Comparison of ENCODE assay signal across 1 cellular context in the genomic region with DNA sequence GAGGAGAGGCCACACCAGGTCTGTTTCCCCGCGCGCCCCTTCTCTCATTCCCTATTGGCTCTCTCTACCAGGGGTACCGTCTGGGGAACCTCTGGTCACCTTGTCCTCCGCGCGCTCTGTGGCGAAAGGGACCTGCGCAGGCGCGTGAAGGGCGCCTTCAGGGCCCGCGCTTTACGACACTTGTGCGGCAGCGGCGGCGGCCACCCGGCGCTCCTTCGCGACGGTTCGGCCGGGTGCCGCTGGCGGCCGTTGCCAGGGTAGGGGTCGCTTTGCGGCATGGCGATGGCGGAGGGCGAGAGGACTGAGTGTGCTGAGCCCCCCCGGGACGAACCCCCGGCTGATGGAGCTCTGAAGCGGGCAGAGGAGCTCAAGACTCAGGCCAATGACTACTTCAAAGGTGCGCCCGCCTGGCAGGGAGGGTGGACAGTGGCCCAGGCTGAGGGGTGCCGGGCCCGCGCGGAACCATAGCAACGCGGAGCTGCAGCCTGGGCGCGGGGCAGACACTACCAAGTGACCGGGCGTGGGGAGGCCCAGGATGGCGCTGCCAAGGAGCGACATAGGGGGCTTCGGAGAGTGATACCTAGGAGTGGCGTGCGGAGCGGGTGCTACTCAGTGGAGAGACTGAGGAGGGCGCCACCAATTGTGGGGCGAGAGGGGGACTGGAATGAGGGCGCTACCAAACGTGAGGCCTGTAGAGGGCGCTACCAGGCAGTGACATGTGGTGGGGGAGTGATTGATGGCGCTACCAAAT.
TF ChIP-seq lines count a peak whose summit lies in the region.

A gene with protein sequence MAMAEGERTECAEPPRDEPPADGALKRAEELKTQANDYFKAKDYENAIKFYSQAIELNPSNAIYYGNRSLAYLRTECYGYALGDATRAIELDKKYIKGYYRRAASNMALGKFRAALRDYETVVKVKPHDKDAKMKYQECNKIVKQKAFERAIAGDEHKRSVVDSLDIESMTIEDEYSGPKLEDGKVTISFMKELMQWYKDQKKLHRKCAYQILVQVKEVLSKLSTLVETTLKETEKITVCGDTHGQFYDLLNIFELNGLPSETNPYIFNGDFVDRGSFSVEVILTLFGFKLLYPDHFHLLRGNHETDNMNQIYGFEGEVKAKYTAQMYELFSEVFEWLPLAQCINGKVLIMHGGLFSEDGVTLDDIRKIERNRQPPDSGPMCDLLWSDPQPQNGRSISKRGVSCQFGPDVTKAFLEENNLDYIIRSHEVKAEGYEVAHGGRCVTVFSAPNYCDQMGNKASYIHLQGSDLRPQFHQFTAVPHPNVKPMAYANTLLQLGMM (plus strand): TSS at position 267 of the 751 bp plus-strand sequence. CDS start 10 bp downstream, at position 277.

TF ChIP-seq in K562, 482 proteins besides CTCF, POLR2A, EP300 and RAD21 (continued from another document and continues in another):
- TF ChIP-seq, protein P1, sequence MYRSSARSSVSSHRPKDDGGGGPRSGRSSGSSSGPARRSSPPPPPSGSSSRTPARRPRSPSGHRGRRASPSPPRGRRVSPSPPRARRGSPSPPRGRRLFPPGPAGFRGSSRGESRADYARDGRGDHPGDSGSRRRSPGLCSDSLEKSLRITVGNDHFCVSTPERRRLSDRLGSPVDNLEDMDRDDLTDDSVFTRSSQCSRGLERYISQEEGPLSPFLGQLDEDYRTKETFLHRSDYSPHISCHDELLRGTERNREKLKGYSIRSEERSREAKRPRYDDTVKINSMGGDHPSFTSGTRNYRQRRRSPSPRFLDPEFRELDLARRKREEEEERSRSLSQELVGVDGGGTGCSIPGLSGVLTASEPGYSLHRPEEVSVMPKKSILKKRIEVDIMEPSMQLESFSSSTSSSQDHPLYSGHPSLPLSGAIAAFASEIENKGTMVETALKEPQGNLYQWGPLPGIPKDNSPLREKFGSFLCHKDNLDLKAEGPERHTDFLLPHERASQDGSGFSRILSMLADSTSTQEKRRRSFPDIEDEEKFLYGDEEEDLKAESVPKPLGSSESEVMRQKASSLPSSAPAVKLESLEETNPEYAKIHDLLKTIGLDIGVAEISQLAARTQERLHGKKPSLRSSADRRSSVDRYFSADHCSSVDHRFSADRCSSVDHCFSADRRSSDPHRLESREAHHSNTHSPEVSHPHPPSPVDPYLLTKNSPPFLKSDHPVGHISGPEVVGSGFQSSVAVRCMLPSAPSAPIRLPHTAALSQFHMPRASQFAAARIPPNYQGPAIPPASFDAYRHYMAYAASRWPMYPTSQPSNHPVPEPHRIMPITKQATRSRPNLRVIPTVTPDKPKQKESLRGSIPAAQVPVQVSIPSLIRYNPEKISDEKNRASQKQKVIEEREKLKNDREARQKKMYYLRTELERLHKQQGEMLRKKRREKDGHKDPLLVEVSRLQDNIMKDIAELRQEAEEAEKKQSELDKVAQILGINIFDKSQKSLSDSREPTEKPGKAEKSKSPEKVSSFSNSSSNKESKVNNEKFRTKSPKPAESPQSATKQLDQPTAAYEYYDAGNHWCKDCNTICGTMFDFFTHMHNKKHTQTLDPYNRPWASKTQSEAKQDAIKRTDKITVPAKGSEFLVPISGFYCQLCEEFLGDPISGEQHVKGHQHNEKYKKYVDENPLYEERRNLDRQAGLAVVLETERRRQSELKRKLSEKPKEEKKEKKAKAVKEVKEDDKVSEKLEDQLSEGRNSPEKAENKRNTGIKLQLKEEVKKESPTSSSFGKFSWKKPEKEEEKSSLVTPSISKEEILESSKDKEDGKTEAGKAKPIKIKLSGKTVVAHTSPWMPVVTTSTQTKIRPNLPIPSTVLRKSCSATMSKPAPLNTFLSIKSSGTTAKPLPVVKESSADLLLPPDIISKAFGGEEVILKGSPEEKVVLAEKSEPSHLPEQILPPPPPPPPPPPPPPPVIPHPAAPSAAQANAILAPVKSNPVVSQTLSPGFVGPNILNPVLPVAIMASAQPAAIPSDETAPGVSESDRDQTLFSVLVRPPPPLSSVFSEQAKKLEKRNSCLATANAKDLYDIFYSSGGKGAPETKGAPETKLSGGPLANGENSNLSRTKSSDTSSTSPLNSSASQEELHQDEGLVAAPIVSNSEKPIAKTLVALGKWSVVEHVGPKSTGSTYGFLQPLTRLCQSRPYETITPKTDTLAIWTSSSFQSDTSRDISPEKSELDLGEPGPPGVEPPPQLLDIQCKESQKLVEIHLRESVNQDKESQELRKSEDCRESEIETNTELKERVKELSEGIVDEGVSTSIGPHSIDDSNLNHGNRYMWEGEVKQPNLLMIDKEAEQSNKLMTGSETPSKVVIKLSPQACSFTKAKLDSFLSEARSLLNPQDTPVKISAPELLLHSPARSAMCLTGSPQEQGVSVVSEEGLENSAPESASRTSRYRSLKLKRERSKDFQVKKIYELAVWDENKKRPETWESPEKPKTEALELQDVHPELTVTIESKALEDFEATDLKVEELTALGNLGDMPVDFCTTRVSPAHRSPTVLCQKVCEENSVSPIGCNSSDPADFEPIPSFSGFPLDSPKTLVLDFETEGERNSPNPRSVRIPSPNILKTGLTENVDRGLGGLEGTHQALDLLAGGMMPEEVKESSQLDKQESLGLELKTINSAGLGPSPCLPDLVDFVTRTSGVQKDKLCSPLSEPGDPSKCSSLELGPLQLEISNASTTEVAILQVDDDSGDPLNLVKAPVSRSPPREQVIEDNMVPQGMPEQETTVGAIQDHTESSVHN (IDR thresholded peaks at IDR 0.05; ENCODE audit: borderline replicate concordance in 1 of 2, low read depth in 1 of 2) = no peak
- TF ChIP-seq KDM5B (IDR thresholded peaks at IDR 0.05; ENCODE audit: insufficient replicate concordance, low read depth, low read length) = peak; percentile 83
- TF ChIP-seq ZNF197 (CRISPR knock-in tag; IDR thresholded peaks at IDR 0.05; ENCODE audit: low read depth) = no peak
- peak; percentile 76 for TF ChIP-seq SP1 (CRISPR knock-in tag; IDR thresholded peaks at IDR 0.05)
- peak; percentile 66; the same call in 1 of the 2 replicates for TF ChIP-seq DPF2 (IDR thresholded peaks at IDR 0.05)
- TF ChIP-seq ZNF253 (CRISPR knock-in tag; conservative IDR thresholded peaks at IDR 0.05) = no peak
- TF ChIP-seq, protein P2, sequence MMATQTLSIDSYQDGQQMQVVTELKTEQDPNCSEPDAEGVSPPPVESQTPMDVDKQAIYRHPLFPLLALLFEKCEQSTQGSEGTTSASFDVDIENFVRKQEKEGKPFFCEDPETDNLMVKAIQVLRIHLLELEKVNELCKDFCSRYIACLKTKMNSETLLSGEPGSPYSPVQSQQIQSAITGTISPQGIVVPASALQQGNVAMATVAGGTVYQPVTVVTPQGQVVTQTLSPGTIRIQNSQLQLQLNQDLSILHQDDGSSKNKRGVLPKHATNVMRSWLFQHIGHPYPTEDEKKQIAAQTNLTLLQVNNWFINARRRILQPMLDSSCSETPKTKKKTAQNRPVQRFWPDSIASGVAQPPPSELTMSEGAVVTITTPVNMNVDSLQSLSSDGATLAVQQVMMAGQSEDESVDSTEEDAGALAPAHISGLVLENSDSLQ (IDR thresholded peaks at IDR 0.05) = peak; percentile 98
- peak; percentile 45; the same call in 1 of the 2 replicates for TF ChIP-seq SOX6 (IDR thresholded peaks at IDR 0.05)
- TF ChIP-seq ETV6 (IDR thresholded peaks at IDR 0.05; ENCODE audit: borderline replicate concordance in 1 of 2, low read depth in 2 of 2, low read length in 1 of 2) = no peak
- no peak for TF ChIP-seq ETV6 (CRISPR knock-in tag; IDR thresholded peaks at IDR 0.05; ENCODE audit: borderline replicate concordance)
- no peak for TF ChIP-seq FOXK1 (CRISPR knock-in tag; IDR thresholded peaks at IDR 0.05; ENCODE audit: borderline replicate concordance)
- 0 out of 2 replicates have a peak, but pooled peaks have one; percentile 55 for TF ChIP-seq XRCC5 (IDR thresholded peaks at IDR 0.05; ENCODE audit: low read depth, low read length)
- peak; percentile 87 for TF ChIP-seq TBP (optimal IDR thresholded peaks at IDR 0.05; ENCODE audit: low read depth, low read length)
- TF ChIP-seq HNRNPUL1 (IDR thresholded peaks at IDR 0.05; ENCODE audit: low read length) = no peak
- TF ChIP-seq KLF16 (IDR thresholded peaks at IDR 0.05) = peak; percentile 61; the same call in 1 of the 2 replicates
- no peak for TF ChIP-seq ZNF436 (CRISPR knock-in tag; IDR thresholded peaks at IDR 0.05)
- peak; percentile 55; the same call in 1 of the 2 replicates for TF ChIP-seq ZFX (CRISPR knock-in tag; IDR thresholded peaks at IDR 0.05)
- peak; percentile 40; the same call in 1 of the 2 replicates for TF ChIP-seq CXXC5 (CRISPR knock-in tag; IDR thresholded peaks at IDR 0.05)
- peak; percentile 43; the same call in 1 of the 2 replicates for TF ChIP-seq TOE1 (IDR thresholded peaks at IDR 0.05; ENCODE audit: borderline replicate concordance)
- TF ChIP-seq TOE1 (CRISPR knock-in tag; IDR thresholded peaks at IDR 0.05; ENCODE audit: borderline replicate concordance, low read depth) = 0 out of 2 replicates have a peak, but pooled peaks have one; percentile 48
- no peak for TF ChIP-seq ZNF184 (CRISPR knock-in tag; IDR thresholded peaks at IDR 0.05)
- TF ChIP-seq GATAD2B (IDR thresholded peaks at IDR 0.05; ENCODE audit: borderline replicate concordance) = no peak
- TF ChIP-seq SMARCA4 (IDR thresholded peaks at IDR 0.05) = peak; percentile 76
- TF ChIP-seq NFXL1 (CRISPR knock-in tag; IDR thresholded peaks at IDR 0.05) = no peak
- TF ChIP-seq, protein P3, sequence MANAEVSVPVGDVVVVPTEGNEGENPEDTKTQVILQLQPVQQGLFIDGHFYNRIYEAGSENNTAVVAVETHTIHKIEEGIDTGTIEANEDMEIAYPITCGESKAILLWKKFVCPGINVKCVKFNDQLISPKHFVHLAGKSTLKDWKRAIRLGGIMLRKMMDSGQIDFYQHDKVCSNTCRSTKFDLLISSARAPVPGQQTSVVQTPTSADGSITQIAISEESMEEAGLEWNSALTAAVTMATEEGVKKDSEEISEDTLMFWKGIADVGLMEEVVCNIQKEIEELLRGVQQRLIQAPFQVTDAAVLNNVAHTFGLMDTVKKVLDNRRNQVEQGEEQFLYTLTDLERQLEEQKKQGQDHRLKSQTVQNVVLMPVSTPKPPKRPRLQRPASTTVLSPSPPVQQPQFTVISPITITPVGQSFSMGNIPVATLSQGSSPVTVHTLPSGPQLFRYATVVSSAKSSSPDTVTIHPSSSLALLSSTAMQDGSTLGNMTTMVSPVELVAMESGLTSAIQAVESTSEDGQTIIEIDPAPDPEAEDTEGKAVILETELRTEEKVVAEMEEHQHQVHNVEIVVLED (CRISPR knock-in tag; IDR thresholded peaks at IDR 0.05) = 0 out of 2 replicates have a peak, but pooled peaks have one; percentile 33
- TF ChIP-seq POLR2H (tag; IDR thresholded peaks at IDR 0.05; ENCODE audit: low read depth) = peak; percentile 90
- TF ChIP-seq RB1 (IDR thresholded peaks at IDR 0.05; ENCODE audit: low read depth) = peak; percentile 66
- TF ChIP-seq NEUROD1 (IDR thresholded peaks at IDR 0.05; ENCODE audit: borderline replicate concordance, low read depth, low read length, partially characterized antibody) = peak; percentile 54
- TF ChIP-seq ZFP1 (CRISPR knock-in tag; IDR thresholded peaks at IDR 0.05) = no peak
- TF ChIP-seq SUPT5H (IDR thresholded peaks at IDR 0.05) = peak; percentile 91
- peak; percentile 53 to 72; a peak in 1 of 4 replicates for TF ChIP-seq SIN3A (IDR thresholded peaks at IDR 0.05; ENCODE audit: borderline replicate concordance in 2 of 2, control insufficient read depth in 1 of 2, low read depth in 2 of 2, low read length in 2 of 2)
- TF ChIP-seq, protein P4, sequence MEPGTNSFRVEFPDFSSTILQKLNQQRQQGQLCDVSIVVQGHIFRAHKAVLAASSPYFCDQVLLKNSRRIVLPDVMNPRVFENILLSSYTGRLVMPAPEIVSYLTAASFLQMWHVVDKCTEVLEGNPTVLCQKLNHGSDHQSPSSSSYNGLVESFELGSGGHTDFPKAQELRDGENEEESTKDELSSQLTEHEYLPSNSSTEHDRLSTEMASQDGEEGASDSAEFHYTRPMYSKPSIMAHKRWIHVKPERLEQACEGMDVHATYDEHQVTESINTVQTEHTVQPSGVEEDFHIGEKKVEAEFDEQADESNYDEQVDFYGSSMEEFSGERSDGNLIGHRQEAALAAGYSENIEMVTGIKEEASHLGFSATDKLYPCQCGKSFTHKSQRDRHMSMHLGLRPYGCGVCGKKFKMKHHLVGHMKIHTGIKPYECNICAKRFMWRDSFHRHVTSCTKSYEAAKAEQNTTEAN (CRISPR knock-in tag; IDR thresholded peaks at IDR 0.05) = no peak
- TF ChIP-seq, protein P5, sequence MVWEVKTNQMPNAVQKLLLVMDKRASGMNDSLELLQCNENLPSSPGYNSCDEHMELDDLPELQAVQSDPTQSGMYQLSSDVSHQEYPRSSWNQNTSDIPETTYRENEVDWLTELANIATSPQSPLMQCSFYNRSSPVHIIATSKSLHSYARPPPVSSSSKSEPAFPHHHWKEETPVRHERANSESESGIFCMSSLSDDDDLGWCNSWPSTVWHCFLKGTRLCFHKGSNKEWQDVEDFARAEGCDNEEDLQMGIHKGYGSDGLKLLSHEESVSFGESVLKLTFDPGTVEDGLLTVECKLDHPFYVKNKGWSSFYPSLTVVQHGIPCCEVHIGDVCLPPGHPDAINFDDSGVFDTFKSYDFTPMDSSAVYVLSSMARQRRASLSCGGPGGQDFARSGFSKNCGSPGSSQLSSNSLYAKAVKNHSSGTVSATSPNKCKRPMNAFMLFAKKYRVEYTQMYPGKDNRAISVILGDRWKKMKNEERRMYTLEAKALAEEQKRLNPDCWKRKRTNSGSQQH (CRISPR knock-in tag; IDR thresholded peaks at IDR 0.05) = peak; percentile 67; the same call in 1 of the 2 replicates
- no peak for TF ChIP-seq GATA2 (CRISPR knock-in tag; IDR thresholded peaks at IDR 0.05)
- TF ChIP-seq TRIM28 (IDR thresholded peaks at IDR 0.05) = peak; percentile 42; the same call in 1 of the 2 replicates
- TF ChIP-seq ZBTB7A (IDR thresholded peaks at IDR 0.05; ENCODE audit: borderline replicate concordance, control insufficient read depth, low read depth, low read length) = peak; percentile 83
- TF ChIP-seq, protein P6, sequence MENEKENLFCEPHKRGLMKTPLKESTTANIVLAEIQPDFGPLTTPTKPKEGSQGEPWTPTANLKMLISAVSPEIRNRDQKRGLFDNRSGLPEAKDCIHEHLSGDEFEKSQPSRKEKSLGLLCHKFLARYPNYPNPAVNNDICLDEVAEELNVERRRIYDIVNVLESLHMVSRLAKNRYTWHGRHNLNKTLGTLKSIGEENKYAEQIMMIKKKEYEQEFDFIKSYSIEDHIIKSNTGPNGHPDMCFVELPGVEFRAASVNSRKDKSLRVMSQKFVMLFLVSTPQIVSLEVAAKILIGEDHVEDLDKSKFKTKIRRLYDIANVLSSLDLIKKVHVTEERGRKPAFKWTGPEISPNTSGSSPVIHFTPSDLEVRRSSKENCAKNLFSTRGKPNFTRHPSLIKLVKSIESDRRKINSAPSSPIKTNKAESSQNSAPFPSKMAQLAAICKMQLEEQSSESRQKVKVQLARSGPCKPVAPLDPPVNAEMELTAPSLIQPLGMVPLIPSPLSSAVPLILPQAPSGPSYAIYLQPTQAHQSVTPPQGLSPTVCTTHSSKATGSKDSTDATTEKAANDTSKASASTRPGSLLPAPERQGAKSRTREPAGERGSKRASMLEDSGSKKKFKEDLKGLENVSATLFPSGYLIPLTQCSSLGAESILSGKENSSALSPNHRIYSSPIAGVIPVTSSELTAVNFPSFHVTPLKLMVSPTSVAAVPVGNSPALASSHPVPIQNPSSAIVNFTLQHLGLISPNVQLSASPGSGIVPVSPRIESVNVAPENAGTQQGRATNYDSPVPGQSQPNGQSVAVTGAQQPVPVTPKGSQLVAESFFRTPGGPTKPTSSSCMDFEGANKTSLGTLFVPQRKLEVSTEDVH (IDR thresholded peaks at IDR 0.05; ENCODE audit: low read depth, partially characterized antibody) = peak; percentile 52
- no peak for TF ChIP-seq HDGF (IDR thresholded peaks at IDR 0.05)
- TF ChIP-seq PHF21A (IDR thresholded peaks at IDR 0.05; ENCODE audit: borderline replicate concordance, low read depth) = peak; percentile 63; the same call in 1 of the 2 replicates
- TF ChIP-seq PCBP2 (IDR thresholded peaks at IDR 0.05; ENCODE audit: low read depth, low read length, poor library complexity, severe bottlenecking) = no peak
- TF ChIP-seq ELF1 (tag; IDR thresholded peaks at IDR 0.05) = peak; percentile 39; the same call in 1 of the 2 replicates
- peak; percentile 94 for TF ChIP-seq RBFOX2 (IDR thresholded peaks at IDR 0.05; ENCODE audit: low read depth, low read length)
